In the genomic region with DNA sequence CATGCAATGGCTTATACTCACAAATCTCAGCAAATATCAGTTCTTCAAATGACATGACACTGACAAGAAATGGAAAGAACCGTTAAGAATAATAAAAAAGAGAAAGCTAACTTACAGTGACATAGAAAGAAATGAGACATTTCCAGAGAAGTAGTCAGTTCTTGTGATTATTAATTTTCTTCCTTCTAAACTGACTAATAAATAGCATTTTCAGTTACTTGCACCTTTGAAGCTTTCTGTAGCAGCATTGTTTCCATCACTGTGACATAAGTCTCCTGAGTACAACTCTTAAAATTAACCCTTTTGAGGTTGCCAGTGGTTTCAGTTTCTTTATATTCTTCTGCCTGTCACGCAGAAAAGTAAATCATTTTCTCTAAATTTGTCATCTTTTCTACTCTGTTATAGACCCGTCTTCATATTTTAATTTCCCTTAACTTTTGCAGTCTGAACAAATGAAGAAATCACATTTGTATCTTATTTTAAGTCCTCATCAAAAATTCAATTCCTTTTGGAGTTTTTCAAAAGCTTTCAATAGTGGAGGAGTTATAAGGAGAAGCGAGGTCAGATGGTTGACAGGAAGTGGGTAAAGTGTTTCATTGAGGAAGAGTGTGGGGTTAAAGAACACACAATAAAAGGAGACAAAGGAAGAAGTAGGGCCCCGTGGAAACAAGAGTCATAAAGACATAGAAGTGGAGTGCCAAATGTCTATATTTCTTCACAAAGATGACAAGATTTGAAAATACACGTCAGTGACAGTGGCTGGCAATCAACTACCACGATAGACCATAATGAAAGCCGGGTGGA, we compare ENCODE assay signal across 8 cellular contexts. TPM values are rescaled to one million over a fixed set of nuclear protein-coding genes. Genes with fewer than 3 reads are reported as not detected.
DNase-seq lines count a peak whose midpoint lies in the region; ATAC-seq and FAIRE-seq lines count a peak whose summit lies in the region.

No MANE protein-coding gene starts in this region.

- no peaks in the 10 kb centered on the region for H3K9me3 Mint-ChIP-seq in activated CD8-positive, alpha-beta T cell treated with anti-CD3 and anti-CD28 coated beads, Interleukin-2, amount 10 ng/mL, durations not matched to agents 7 days and 5 days (ENCODE audit: insufficient read depth)

- CTCF ChIA-PET in activated CD8-positive, alpha-beta T cell treated with anti-CD3 and anti-CD28 coated beads, Interleukin-2, amount 10 ng/mL, durations not matched to agents 7 days and 5 days (lab: Charles Lee), result interaction anchor here (0.6 to 5.3 kb wide), 13 partner anchors 8 to 282 kb away, joined by 3 to 36 read pairs (median 4); no protein-coding TSS in a partner anchor

- peak; percentile 45 for DNase-seq in CD1c-positive myeloid dendritic cell (ENCODE audit: extremely low spot score)
- peak; percentile 35 for DNase-seq in GM19239 (ENCODE audit: insufficient read length, low spot score)
- DNase-seq in activated CD8-positive, alpha-beta T cell treated with anti-CD3 and anti-CD28 coated beads, Interleukin-2, amount 10 ng/mL, durations not matched to agents 7 days and 5 days, result peak; percentile 60
- DNase-seq in 8988T, result no peak
- no peak for DNase-seq in activated effector memory CD4-positive, alpha-beta T cell treated with Interleukin-2 at 50 U/mL for 16 hours
- DNase-seq in C1 segment of cervical spinal cord (lab: John Stamatoyannopoulos, UW), result no peak
- no peak for DNase-seq in AG20443 (ENCODE audit: low spot score)

- peak overlapping the region; percentile 97 for H3K27ac Mint-ChIP-seq in activated CD8-positive, alpha-beta T cell treated with anti-CD3 and anti-CD28 coated beads, Interleukin-2, amount 10 ng/mL, durations not matched to agents 7 days and 5 days

- peak; percentile 90 for ATAC-seq in HG03066 (IDR thresholded peaks at IDR 0.05; ENCODE audit: low read depth, unreplicated experiment)
- peak; percentile 86 for ATAC-seq in activated CD8-positive, alpha-beta T cell treated with anti-CD3 and anti-CD28 coated beads, Interleukin-2, amount 10 ng/mL, durations not matched to agents 7 days and 5 days

- H3K36me3 Mint-ChIP-seq in activated CD8-positive, alpha-beta T cell treated with anti-CD3 and anti-CD28 coated beads, Interleukin-2, amount 10 ng/mL, durations not matched to agents 7 days and 5 days (ENCODE audit: low read depth), result peaks cover 3% of the 10 kb centered on the region

- peak overlapping the region; percentile 81 for H3K4me3 Mint-ChIP-seq in activated CD8-positive, alpha-beta T cell treated with anti-CD3 and anti-CD28 coated beads, Interleukin-2, amount 10 ng/mL, durations not matched to agents 7 days and 5 days

- H3K4me1 Mint-ChIP-seq in activated CD8-positive, alpha-beta T cell treated with anti-CD3 and anti-CD28 coated beads, Interleukin-2, amount 10 ng/mL, durations not matched to agents 7 days and 5 days (ENCODE audit: low read depth), result peaks cover 61% of the 10 kb centered on the region

- peak; percentile 94 for FAIRE-seq in GM19239 (lab: Jason Lieb, UNC)

- POLR2A ChIA-PET in activated CD8-positive, alpha-beta T cell treated with anti-CD3 and anti-CD28 coated beads, Interleukin-2, amount 10 ng/mL, durations not matched to agents 7 days and 5 days (lab: Charles Lee), result interaction anchor here (0.7 to 6.6 kb wide), 9 partner anchors 9 to 74 kb away, joined by 3 to 89 read pairs (median 4); partner anchors contain the start of gene S1PR1

- no peaks in the 10 kb centered on the region for H3K27me3 Mint-ChIP-seq in activated CD8-positive, alpha-beta T cell treated with anti-CD3 and anti-CD28 coated beads, Interleukin-2, amount 10 ng/mL, durations not matched to agents 7 days and 5 days (ENCODE audit: low read depth)

RNA-seq across cellular contexts. Expression of gene S1PR1, which starts 57.9 kb away (rescaled TPM):
- total RNA-seq in activated CD8-positive, alpha-beta T cell treated with anti-CD3 and anti-CD28 coated beads, Interleukin-2, amount 10 ng/mL, durations not matched to agents 7 days and 5 days, result 10 to 100 TPM; 72.8 to 76.5 TPM

Comparison
In these comparisons a context has a peak if more than half of its experiments do, and no peak if none do; other contexts are left out.
1. DNase-seq: peak in CD1c-positive myeloid dendritic cell (single experiment), GM19239 (single experiment) and activated CD8-positive, alpha-beta T cell treated with anti-CD3 and anti-CD28 coated beads, Interleukin-2, amount 10 ng/mL, durations not matched to agents 7 days and 5 days (single experiment); none in 8988T (single experiment), activated effector memory CD4-positive, alpha-beta T cell treated with Interleukin-2 at 50 U/mL for 16 hours (single experiment), C1 segment of cervical spinal cord (0 of 14) and AG20443 (single experiment).